Comparison of ENCODE assay signal across 1 cellular context in genomic region chr22:25708430-25708829, GRCh38. TPM values are rescaled to one million over a fixed set of nuclear protein-coding genes. Genes with fewer than 3 reads are reported as not detected.
"Had no signal": no experiment of that assay in that cellular context is flagged by ENCODE, and none has a peak within 500 bp of the region (broad histone marks: within the 10 kb centered on the region; RNA-seq: fewer than 3 reads in every experiment).

No MANE protein-coding gene starts in this region.

RNA-seq across cellular contexts. Expression of gene MYO18B, which starts 33.6 kb away (rescaled TPM):
- polyA plus RNA-seq: IMR-90 had no signal
